Comparison of ENCODE assay signal across 19 cellular contexts in genomic region chr7:1202914-1203313, GRCh38. TPM values are rescaled to one million over a fixed set of nuclear protein-coding genes. Genes with fewer than 3 reads are reported as not detected.
"Had no signal": no experiment of that assay in that cellular context is flagged by ENCODE, and none has a peak within 500 bp of the region (broad histone marks: within the 10 kb centered on the region; RNA-seq: fewer than 3 reads in every experiment).

No MANE protein-coding gene starts in this region.

RNA-seq across cellular contexts. Expression of gene UNCX, which starts 29.8 kb away (rescaled TPM):
- total RNA-seq: activated naive CD4-positive, alpha-beta T cell treated with anti-CD3 and anti-CD28 coated beads for 36 hours; activated naive CD4-positive, alpha-beta T cell treated with anti-CD3 and anti-CD28 coated beads, Interleukin-2, amount 50 U/mL, for 72 hours; activated naive CD8-positive, alpha-beta T cell treated with anti-CD3 and anti-CD28 coated beads for 36 hours; activated naive CD8-positive, alpha-beta T cell treated with anti-CD3 and anti-CD28 coated beads, Interleukin-2, amount 10 ng/mL, durations not matched to agents 7 days and 5 days; activated T-cell treated with anti-CD3 and anti-CD28 coated beads, Interleukin-2, amount 50 U/mL, for 4 hours; activated T-cell treated with anti-CD3 and anti-CD28 coated beads, Interleukin-2, amount 50 U/mL, for 72 hours; activated T-helper 1 cell treated with anti-CD3 and anti-CD28 coated beads, Interleukin-12 subunit alpha, Interleukin-12 subunit beta, Interleukin-2, Interleukin-4 antibody, amounts not matched to agents 30 ng/mL and 10 ng/mL and 1 ng/mL, durations not matched to agents 14 hours and 24 hours and 36 hours; activated T-helper 17 cell treated with anti-CD3 and anti-CD28 coated beads, Interleukin-2, amount 50 U/mL, for 72 hours; activated T-helper 2 cell treated with anti-CD3 and anti-CD28 coated beads, Interferon-gamma antibody, Interleukin-2, Interleukin-4, amounts not matched to agents 10 μg/mL and 5 μg/mL and 100 μg/mL, durations not matched to agents 14 hours and 24 hours and 36 hours; adrenal gland; aorta; ascending aorta; astrocyte; body of pancreas; breast epithelium; bronchial epithelial cell; cardiac septum; chondrocyte had no signal
- polyA plus RNA-seq: adipose tissue, adrenal gland, aorta had no signal
